ENCODE assay signal across 3 cellular contexts in the genomic region with DNA sequence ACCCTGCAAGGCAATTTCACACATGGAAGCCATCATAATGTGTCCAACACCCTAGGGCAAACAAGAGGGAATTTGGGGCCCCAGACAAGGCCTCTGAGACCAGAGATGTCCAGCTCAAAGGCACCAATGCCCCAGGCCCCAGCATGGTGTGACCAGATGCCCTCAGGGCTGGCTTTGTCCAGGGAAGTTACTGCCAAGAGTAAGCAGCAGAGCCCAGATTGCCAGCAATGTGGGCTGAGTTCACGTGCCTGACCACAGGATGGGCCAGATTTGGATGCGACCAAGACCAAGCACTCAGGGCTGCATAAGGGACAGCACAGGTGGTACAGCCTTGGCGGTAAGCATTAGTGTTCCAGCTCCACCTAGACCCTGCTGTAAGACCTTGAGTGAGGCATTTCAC.
TF ChIP-seq lines count a peak whose summit lies in the region.

No MANE protein-coding gene starts in this region.

TF ChIP-seq in SK-N-SH, 30 proteins besides CTCF, POLR2A, EP300 and RAD21:
- TF ChIP-seq FOXM1 (IDR thresholded peaks at IDR 0.05; ENCODE audit: low read depth) (no peak), FOXJ3 (CRISPR knock-in tag; IDR thresholded peaks at IDR 0.05) (no peak), RCOR1 (IDR thresholded peaks at IDR 0.05; ENCODE audit: low read length) (no peak)
- TF ChIP-seq, protein P1, sequence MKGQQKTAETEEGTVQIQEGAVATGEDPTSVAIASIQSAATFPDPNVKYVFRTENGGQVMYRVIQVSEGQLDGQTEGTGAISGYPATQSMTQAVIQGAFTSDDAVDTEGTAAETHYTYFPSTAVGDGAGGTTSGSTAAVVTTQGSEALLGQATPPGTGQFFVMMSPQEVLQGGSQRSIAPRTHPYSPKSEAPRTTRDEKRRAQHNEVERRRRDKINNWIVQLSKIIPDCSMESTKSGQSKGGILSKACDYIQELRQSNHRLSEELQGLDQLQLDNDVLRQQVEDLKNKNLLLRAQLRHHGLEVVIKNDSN (IDR thresholded peaks at IDR 0.05; ENCODE audit: borderline replicate concordance, low read depth), result no peak
- TF ChIP-seq, protein P2, sequence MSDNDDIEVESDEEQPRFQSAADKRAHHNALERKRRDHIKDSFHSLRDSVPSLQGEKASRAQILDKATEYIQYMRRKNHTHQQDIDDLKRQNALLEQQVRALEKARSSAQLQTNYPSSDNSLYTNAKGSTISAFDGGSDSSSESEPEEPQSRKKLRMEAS (IDR thresholded peaks at IDR 0.05; ENCODE audit: low read depth), result no peak
TF ChIP-seq in SK-N-SH: peak in this region for 0.

TF ChIP-seq in SK-N-SH treated with all-trans-retinoic acid at 6 μM for 48 hours, 23 proteins besides CTCF, POLR2A, EP300 and RAD21:
- TF ChIP-seq ZFP3 (CRISPR knock-in tag; IDR thresholded peaks at IDR 0.05) (no peak), ESRRG (CRISPR knock-in tag; IDR thresholded peaks at IDR 0.05) (no peak), CSDC2 (CRISPR knock-in tag; IDR thresholded peaks at IDR 0.05) (no peak), SNAI2 (CRISPR knock-in tag; IDR thresholded peaks at IDR 0.05) (no peak), PPARA (CRISPR knock-in tag; IDR thresholded peaks at IDR 0.05; ENCODE audit: borderline replicate concordance) (no peak), ZFP30 (CRISPR knock-in tag; IDR thresholded peaks at IDR 0.05) (no peak), TCF4 (CRISPR knock-in tag; IDR thresholded peaks at IDR 0.05; ENCODE audit: borderline replicate concordance) (no peak)
- TF ChIP-seq, protein P3, sequence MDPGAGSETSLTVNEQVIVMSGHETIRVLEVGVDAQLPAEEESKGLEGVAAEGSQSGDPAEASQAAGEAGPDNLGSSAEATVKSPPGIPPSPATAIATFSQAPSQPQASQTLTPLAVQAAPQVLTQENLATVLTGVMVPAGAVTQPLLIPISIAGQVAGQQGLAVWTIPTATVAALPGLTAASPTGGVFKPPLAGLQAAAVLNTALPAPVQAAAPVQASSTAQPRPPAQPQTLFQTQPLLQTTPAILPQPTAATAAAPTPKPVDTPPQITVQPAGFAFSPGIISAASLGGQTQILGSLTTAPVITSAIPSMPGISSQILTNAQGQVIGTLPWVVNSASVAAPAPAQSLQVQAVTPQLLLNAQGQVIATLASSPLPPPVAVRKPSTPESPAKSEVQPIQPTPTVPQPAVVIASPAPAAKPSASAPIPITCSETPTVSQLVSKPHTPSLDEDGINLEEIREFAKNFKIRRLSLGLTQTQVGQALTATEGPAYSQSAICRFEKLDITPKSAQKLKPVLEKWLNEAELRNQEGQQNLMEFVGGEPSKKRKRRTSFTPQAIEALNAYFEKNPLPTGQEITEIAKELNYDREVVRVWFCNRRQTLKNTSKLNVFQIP (CRISPR knock-in tag; IDR thresholded peaks at IDR 0.05; ENCODE audit: borderline replicate concordance, low read depth), result no peak
- TF ChIP-seq, protein P4, sequence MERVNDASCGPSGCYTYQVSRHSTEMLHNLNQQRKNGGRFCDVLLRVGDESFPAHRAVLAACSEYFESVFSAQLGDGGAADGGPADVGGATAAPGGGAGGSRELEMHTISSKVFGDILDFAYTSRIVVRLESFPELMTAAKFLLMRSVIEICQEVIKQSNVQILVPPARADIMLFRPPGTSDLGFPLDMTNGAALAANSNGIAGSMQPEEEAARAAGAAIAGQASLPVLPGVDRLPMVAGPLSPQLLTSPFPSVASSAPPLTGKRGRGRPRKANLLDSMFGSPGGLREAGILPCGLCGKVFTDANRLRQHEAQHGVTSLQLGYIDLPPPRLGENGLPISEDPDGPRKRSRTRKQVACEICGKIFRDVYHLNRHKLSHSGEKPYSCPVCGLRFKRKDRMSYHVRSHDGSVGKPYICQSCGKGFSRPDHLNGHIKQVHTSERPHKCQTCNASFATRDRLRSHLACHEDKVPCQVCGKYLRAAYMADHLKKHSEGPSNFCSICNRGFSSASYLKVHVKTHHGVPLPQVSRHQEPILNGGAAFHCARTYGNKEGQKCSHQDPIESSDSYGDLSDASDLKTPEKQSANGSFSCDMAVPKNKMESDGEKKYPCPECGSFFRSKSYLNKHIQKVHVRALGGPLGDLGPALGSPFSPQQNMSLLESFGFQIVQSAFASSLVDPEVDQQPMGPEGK (CRISPR knock-in tag; IDR thresholded peaks at IDR 0.05; ENCODE audit: borderline replicate concordance), result no peak
- TF ChIP-seq, protein P5, sequence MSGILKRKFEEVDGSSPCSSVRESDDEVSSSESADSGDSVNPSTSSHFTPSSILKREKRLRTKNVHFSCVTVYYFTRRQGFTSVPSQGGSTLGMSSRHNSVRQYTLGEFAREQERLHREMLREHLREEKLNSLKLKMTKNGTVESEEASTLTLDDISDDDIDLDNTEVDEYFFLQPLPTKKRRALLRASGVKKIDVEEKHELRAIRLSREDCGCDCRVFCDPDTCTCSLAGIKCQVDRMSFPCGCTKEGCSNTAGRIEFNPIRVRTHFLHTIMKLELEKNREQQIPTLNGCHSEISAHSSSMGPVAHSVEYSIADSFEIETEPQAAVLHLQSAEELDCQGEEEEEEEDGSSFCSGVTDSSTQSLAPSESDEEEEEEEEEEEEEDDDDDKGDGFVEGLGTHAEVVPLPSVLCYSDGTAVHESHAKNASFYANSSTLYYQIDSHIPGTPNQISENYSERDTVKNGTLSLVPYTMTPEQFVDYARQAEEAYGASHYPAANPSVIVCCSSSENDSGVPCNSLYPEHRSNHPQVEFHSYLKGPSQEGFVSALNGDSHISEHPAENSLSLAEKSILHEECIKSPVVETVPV (CRISPR knock-in tag; IDR thresholded peaks at IDR 0.05), result no peak

TF ChIP-seq in endothelial cell of umbilical vein, 7 proteins besides CTCF, POLR2A, EP300 and RAD21:
- TF ChIP-seq GATA2 (IDR thresholded peaks at IDR 0.05; ENCODE audit: insufficient read depth, insufficient read length, low read depth, low read length) (no peak), POLR2AphosphoS5 (IDR thresholded peaks at IDR 0.05; ENCODE audit: insufficient read depth, low read depth, low read length) (no peak), FOS (IDR thresholded peaks at IDR 0.05; ENCODE audit: borderline replicate concordance, insufficient read depth, low read length) (no peak)
- TF ChIP-seq, protein P2 (IDR thresholded peaks at IDR 0.05; ENCODE audit: insufficient read depth, insufficient read length), result no peak
TF ChIP-seq in endothelial cell of umbilical vein: peak in this region for 0.
